17 cellular contexts compared by ENCODE assay signal in genomic region chr1:192066202-192066601, GRCh38.
"Had no signal": no experiment of that assay in that cellular context is flagged by ENCODE, and none has a peak within 500 bp of the region (broad histone marks: within the 10 kb centered on the region; RNA-seq: fewer than 3 reads in every experiment).

No MANE protein-coding gene starts in this region.

- H3K27me3 ChIP-seq: colonic mucosa, heart left ventricle, sigmoid colon, upper lobe of right lung had no signal

- H3K9me3 ChIP-seq: colonic mucosa, heart left ventricle, left ventricle myocardium inferior, sigmoid colon, upper lobe of right lung had no signal

- H3K36me3 ChIP-seq: colonic mucosa, heart left ventricle, left ventricle myocardium inferior, sigmoid colon, upper lobe of right lung had no signal

- DNase-seq: activated CD4-positive, alpha-beta memory T cell treated with anti-CD3 and anti-CD28 coated beads, Interleukin-2, amount 10 ng/mL, durations not matched to agents 7 days and 5 days; activated CD4-positive, alpha-beta T cell treated with anti-CD3 and anti-CD28 coated beads for 48 hours; activated CD4-positive, CD25-positive, alpha-beta regulatory T cell; activated CD8-positive, alpha-beta memory T cell treated with anti-CD3 and anti-CD28 coated beads, Interleukin-2, amount 10 ng/mL, durations not matched to agents 7 days and 5 days; activated naive CD4-positive, alpha-beta T cell treated with Interleukin-2 at 50 U/mL for 16 hours; anterior cingulate cortex; colonic mucosa; endodermal cell; heart left ventricle; left ventricle myocardium inferior; mammary epithelial cell; occipital lobe; posterior cingulate gyrus; sigmoid colon; stimulated activated CD4-positive, alpha-beta T cell treated with anti-CD3 and anti-CD28 coated beads, Interleukin-4, amount 100 ng/mL, for 4 hours; stimulated activated naive B cell treated with anti-CD40 and anti-IgM and Interleukin-4, amounts not matched to agents 10 μg/mL and 1 μg/mL and 100 μg/mL, for 72 hours; upper lobe of right lung had no signal

- H3K27ac ChIP-seq: colonic mucosa, heart left ventricle, left ventricle myocardium inferior, sigmoid colon, upper lobe of right lung had no signal

- H3K4me3 ChIP-seq: colonic mucosa, heart left ventricle, left ventricle myocardium inferior, sigmoid colon, upper lobe of right lung had no signal

- H3K4me1 ChIP-seq: colonic mucosa, heart left ventricle, left ventricle myocardium inferior, sigmoid colon, upper lobe of right lung had no signal

- ATAC-seq: activated CD8-positive, alpha-beta memory T cell treated with anti-CD3 and anti-CD28 coated beads, Interleukin-2, amount 10 ng/mL, durations not matched to agents 7 days and 5 days; heart left ventricle; stimulated activated naive B cell treated with anti-CD40 and anti-IgM and Interleukin-4, amounts not matched to agents 10 μg/mL and 1 μg/mL and 100 μg/mL, for 72 hours; upper lobe of right lung had no signal
